Comparison of ENCODE assay signal across 29 cellular contexts in the genomic region with DNA sequence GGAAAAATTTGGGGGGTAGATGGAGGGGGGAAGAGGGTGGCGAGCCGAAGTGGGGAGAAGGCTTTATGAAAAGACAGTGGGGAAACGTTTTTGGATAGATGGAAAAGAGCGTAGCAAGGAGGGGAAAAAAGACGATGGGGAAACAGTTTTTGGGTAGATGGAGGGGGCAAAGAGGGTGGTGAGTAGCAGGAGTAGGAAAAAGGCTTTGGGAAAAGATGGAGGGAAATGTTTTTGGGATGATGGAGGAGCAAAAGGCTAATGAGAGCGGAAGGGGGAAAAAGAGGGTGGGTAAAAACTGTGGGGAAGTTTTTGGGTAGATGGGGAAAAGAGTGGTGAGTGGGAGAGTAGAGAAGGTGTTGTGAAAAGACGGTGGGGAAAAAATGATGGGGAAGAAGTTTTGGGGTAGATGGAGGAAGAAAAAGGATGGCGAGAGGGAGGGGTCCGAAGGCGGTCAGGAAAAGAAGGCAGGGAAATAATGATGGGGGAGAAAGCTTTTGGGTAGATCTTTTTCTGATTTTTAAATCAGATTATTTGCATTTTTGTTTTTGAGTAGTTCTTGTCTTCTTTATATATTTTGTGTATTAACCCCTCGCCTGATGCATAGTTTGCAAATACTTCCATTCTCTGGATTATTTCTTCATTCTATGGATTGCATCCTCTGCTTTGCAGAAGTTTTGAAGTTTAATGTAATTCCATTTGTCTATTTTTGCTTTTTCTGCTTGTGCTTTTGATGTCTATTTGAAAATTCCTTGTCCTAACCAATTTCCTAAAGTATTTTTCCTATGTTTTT.
"Had no signal": no experiment of that assay in that cellular context is flagged by ENCODE, and none has a peak within 500 bp of the region (broad histone marks: within the 10 kb centered on the region; RNA-seq: fewer than 3 reads in every experiment).

No MANE protein-coding gene starts in this region.

- H3K9me3 ChIP-seq: left lung, lower lobe of right lung, neutrophil, ovary, right lobe of liver, thoracic aorta, upper lobe of right lung had no signal

- H3K4me1 ChIP-seq: left lung, lower lobe of right lung, right atrium auricular region, right lobe of liver, stomach, tibial artery, upper lobe of right lung had no signal

- H3K4me1 Mint-ChIP-seq: nephron; neural crest cell; stimulated activated memory B cell treated with anti-CD40 and anti-IgM and Interleukin-4, amounts not matched to agents 10 μg/mL and 1 μg/mL and 100 μg/mL, for 72 hours had no signal

- H3K27ac ChIP-seq: left lung, lower lobe of right lung, neutrophil, ovary, right atrium auricular region, right lobe of liver, stomach, thoracic aorta, tibial artery, upper lobe of right lung had no signal

- H3K4me3 Mint-ChIP-seq: immature natural killer cell; naive thymus-derived CD8-positive, alpha-beta T cell; nephron; neural crest cell; stimulated activated memory B cell treated with anti-CD40 and anti-IgM and Interleukin-4, amounts not matched to agents 10 μg/mL and 1 μg/mL and 100 μg/mL, for 72 hours had no signal

- H3K9me3 Mint-ChIP-seq: neural crest cell had no signal

- H3K4me3 ChIP-seq: left lung, lower lobe of right lung, ovary, right atrium auricular region, right lobe of liver, smooth muscle cell, stomach, thoracic aorta, tibial artery, upper lobe of right lung had no signal

- DNase-seq: hypothalamus; immature natural killer cell; kidney; left colon; left lung; lower lobe of right lung; mammary epithelial cell; mesenchymal stem cell; naive thymus-derived CD8-positive, alpha-beta T cell; occipital lobe; ovary; right lobe of liver; stimulated activated CD4-positive, alpha-beta T cell treated with anti-CD3 and anti-CD28 coated beads, Interleukin-1b, Interleukin-23, amount 100 ng/mL, for 48 hours; stimulated activated CD4-positive, alpha-beta T cell treated with anti-CD3 and anti-CD28 coated beads, Interleukin-2, amount 100 ng/mL, for 48 hours; stimulated activated CD4-positive, alpha-beta T cell treated with anti-CD3 and anti-CD28 coated beads, Interleukin-4, amount 100 ng/mL, for 4 hours; stimulated activated CD8-positive, alpha-beta memory T cell treated with anti-CD3 and anti-CD28 coated beads, Interleukin-4, amount 100 ng/mL, for 48 hours; stimulated activated naive CD8-positive, alpha-beta T cell treated with anti-CD3 and anti-CD28 coated beads, Interleukin-15, Interleukin-2, amounts not matched to agents 100 U/mL and 50 U/mL, for 24 hours; stomach; tibial artery; trophoblast cell; upper lobe of right lung had no signal

- H3K4me2 ChIP-seq: smooth muscle cell had no signal

- H3K27ac Mint-ChIP-seq: immature natural killer cell; naive thymus-derived CD8-positive, alpha-beta T cell; nephron; progenitor cell of endocrine pancreas; stimulated activated memory B cell treated with anti-CD40 and anti-IgM and Interleukin-4, amounts not matched to agents 10 μg/mL and 1 μg/mL and 100 μg/mL, for 72 hours had no signal

- H3K36me3 ChIP-seq: left lung, lower lobe of right lung, neutrophil, ovary, right atrium auricular region, right lobe of liver, stomach, thoracic aorta, tibial artery, upper lobe of right lung had no signal

- H3K27me3 ChIP-seq: ovary, right atrium auricular region, right lobe of liver, upper lobe of right lung had no signal
